Comparison of ENCODE assay signal across 23 cellular contexts in the genomic region with DNA sequence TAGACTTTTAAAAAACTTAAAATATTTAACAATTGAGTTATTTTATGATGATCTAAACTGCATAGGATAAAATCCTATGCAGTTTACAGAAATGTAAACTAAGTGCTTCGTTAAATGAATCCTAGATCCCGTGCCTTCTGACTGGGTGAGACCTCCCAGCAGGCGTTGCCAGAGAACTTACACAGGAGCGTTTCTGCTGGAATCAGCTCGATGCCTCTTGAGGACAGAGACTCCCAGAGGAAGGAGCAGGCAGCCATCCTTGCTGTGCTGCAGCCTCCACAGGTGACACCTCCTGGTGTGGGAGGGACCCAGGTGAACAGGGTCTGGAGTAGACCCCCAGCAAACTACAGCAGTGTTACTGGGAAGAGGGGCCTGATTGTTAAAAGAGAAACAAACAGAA.
DNase-seq lines count a peak whose midpoint lies in the region; ATAC-seq and TF ChIP-seq lines count a peak whose summit lies in the region.
"Had no signal": no experiment of that assay in that cellular context is flagged by ENCODE, and none has a peak within 500 bp of the region (broad histone marks: within the 10 kb centered on the region; RNA-seq: fewer than 3 reads in every experiment).

No MANE protein-coding gene starts in this region.

- TF ChIP-seq CTCF in Panc1 (IDR thresholded peaks at IDR 0.05), result peak; percentile 9; the same call in 1 of the 2 replicates

- H3K4me1 ChIP-seq in Panc1 (ENCODE audit: control insufficient read depth, insufficient read depth, low read length), result peaks cover 6% of the 10 kb centered on the region
- H3K4me1 ChIP-seq: BE2C, HAP-1 had no signal

- ATAC-seq in Panc1, result no peak
- ATAC-seq: PC-3, SK-N-SH treated with all-trans-retinoic acid at 6 μM for 48 hours had no signal

- H3K36me3 ChIP-seq in Panc1 (ENCODE audit: control insufficient read depth, insufficient read depth, low read length), result no peaks in the 10 kb centered on the region
- H3K36me3 ChIP-seq: BE2C, HAP-1 had no signal

- BruUV-seq in Panc1 (replicated peaks; lab: Mats Ljungman, UMichigan), result no TSS peak

- intact Hi-C loops in Panc1 (cut with micrococcal nuclease; ENCODE audit: unreplicated experiment), result no loop called here

- in situ Hi-C loops in Panc1 (cut with HindIII; ENCODE audit: low pct_unique_long_range_greater_than_20kb, low sequenced_read_pairs), result no loop called here

- H3K4me3 ChIP-seq in Panc1 (ENCODE audit: low read depth in 2 of 2, low read length in 2 of 2), result no peak overlapping the region
- H3K4me3 ChIP-seq: HAP-1 had no signal

- CTCF ChIA-PET in Panc1 (lab: Charles Lee), result no interaction called here
- CTCF ChIA-PET in HEK293T (lab: Yijun Ruan, JAX), result no interaction called here

- H3K27me3 ChIP-seq in Panc1 (ENCODE audit: control insufficient read depth, insufficient read depth, low read length), result no peaks in the 10 kb centered on the region
- H3K27me3 ChIP-seq: BE2C had no signal

- no peak overlapping the region for H3K27ac ChIP-seq in Panc1 (ENCODE audit: low read length)
- H3K27ac ChIP-seq: RWPE1 had no signal

- POLR2A ChIA-PET in Panc1 (lab: Charles Lee), result no interaction called here
- POLR2A ChIA-PET in HEK293T (lab: Yijun Ruan, JAX), result no interaction called here

- no peaks in the 10 kb centered on the region for H3K9me3 ChIP-seq in Panc1 (ENCODE audit: control insufficient read depth, insufficient read depth, low read depth, low read length)
- H3K9me3 ChIP-seq: BE2C, HAP-1 had no signal

- DNase-seq in NCI-H82 (lab: John Stamatoyannopoulos, UW) (peak; percentile 24), NCI-H82 treated with DMSO at 0.1 percent for 48 hours (lab: John Stamatoyannopoulos, UW; ENCODE audit: unreplicated experiment) (no peak), Panc1 (ENCODE audit: low read depth, low spot score) (no peak), islet precursor cell (peak; percentile 66), renal cortical epithelial cell (ENCODE audit: low read depth) (peak; percentile 22), NCI-H69 (lab: John Stamatoyannopoulos, UW) (no peak), HEK293T (ENCODE audit: extremely low spot score) (no peak), HT-29 (ENCODE audit: low spot score) (no peak)
- DNase-seq: BE2C; CD4-positive, alpha-beta T cell; DMS153; GDM1; KG1; NCI-H1105 treated with DMSO at 0.1 percent for 48 hours; NCI-H187; NCI-H2171; NCI-H446; NCI-H748 treated with DMSO at 0.1 percent for 48 hours; PC-3; SIG-M5 had no signal

TF ChIP-seq in HEK293T, 16 proteins besides CTCF, POLR2A, EP300 and RAD21:
- TF ChIP-seq BHLHE40 (IDR thresholded peaks at IDR 0.05; ENCODE audit: borderline replicate concordance) (no peak), ELF4 (IDR thresholded peaks at IDR 0.05) (no peak)
- TF ChIP-seq, protein P1, sequence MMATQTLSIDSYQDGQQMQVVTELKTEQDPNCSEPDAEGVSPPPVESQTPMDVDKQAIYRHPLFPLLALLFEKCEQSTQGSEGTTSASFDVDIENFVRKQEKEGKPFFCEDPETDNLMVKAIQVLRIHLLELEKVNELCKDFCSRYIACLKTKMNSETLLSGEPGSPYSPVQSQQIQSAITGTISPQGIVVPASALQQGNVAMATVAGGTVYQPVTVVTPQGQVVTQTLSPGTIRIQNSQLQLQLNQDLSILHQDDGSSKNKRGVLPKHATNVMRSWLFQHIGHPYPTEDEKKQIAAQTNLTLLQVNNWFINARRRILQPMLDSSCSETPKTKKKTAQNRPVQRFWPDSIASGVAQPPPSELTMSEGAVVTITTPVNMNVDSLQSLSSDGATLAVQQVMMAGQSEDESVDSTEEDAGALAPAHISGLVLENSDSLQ (IDR thresholded peaks at IDR 0.05), result no peak

Comparison
In these comparisons a context has a peak if more than half of its experiments do, and no peak if none do; other contexts are left out.
1. DNase-seq: peak in NCI-H82 (single experiment), islet precursor cell (single experiment) and renal cortical epithelial cell (single experiment); none in NCI-H82 treated with DMSO at 0.1 percent for 48 hours (single experiment), Panc1 (single experiment), NCI-H69 (single experiment), HEK293T (single experiment) and HT-29 (single experiment).